ENCODE assay signal across 8 cellular contexts in genomic region chr1:9867408-9868243, GRCh38. TPM values are rescaled to one million over a fixed set of nuclear protein-coding genes. Genes with fewer than 3 reads are reported as not detected.
DNase-seq lines count a peak whose midpoint lies in the region; ATAC-seq and TF ChIP-seq lines count a peak whose summit lies in the region.

No MANE protein-coding gene starts in this region.

- CTCF ChIA-PET in activated CD8-positive, alpha-beta T cell treated with anti-CD3 and anti-CD28 coated beads for 36 hours (lab: Charles Lee) = interaction anchor here (0.9 to 13.0 kb wide), 26 partner anchors 8 to 278 kb away, joined by 3 to 273 read pairs (median 4); no protein-coding TSS in a partner anchor

- H3K4me3 Mint-ChIP-seq in activated CD8-positive, alpha-beta T cell treated with anti-CD3 and anti-CD28 coated beads for 36 hours = no peak overlapping the region
- H3K4me3 Mint-ChIP-seq in memory B cell = no peak overlapping the region

- no peaks in the 10 kb centered on the region for H3K27me3 Mint-ChIP-seq in activated CD8-positive, alpha-beta T cell treated with anti-CD3 and anti-CD28 coated beads for 36 hours
- no peaks in the 10 kb centered on the region for H3K27me3 Mint-ChIP-seq in memory B cell

- ATAC-seq in HG02852 (IDR thresholded peaks at IDR 0.05; ENCODE audit: unreplicated experiment) = peak; percentile 75
- ATAC-seq in activated CD8-positive, alpha-beta T cell treated with anti-CD3 and anti-CD28 coated beads for 36 hours = peak; percentile 99
- peak; percentile 96 for ATAC-seq in memory B cell (ENCODE audit: low read depth)
- no peak for ATAC-seq in HG03439 (IDR thresholded peaks at IDR 0.05; ENCODE audit: unreplicated experiment)

- no peak overlapping the region for H3K27ac Mint-ChIP-seq in activated CD8-positive, alpha-beta T cell treated with anti-CD3 and anti-CD28 coated beads for 36 hours
- no peak overlapping the region for H3K27ac Mint-ChIP-seq in memory B cell

- peak; percentile 89 for DNase-seq in ELF-1 (ENCODE audit: low read depth, low spot score)
- DNase-seq in NCI-H748 (lab: John Stamatoyannopoulos, UW; ENCODE audit: unreplicated experiment) = peak; percentile 58
- peak; percentile 94 for DNase-seq in activated CD8-positive, alpha-beta T cell treated with anti-CD3 and anti-CD28 coated beads for 36 hours
- peak; percentile 89 for DNase-seq in effector CD4-positive, alpha-beta T cell
- DNase-seq in memory B cell (ENCODE audit: low spot score in 2 of 2) = peak; percentile 86 to 97
- DNase-seq in stimulated activated CD8-positive, alpha-beta memory T cell treated with anti-CD3 and anti-CD28 coated beads, Interleukin-2, amount 100 ng/mL, for 1 hour (ENCODE audit: low read depth in 2 of 2) = peak; percentile 73 to 78

- intact Hi-C loops in activated CD8-positive, alpha-beta T cell treated with anti-CD3 and anti-CD28 coated beads for 36 hours (cut with micrococcal nuclease) = loop anchor here (1.0 to 5.0 kb wide), 2 partner anchors 83 to 240 kb away; no protein-coding TSS in a partner anchor

- H3K36me3 Mint-ChIP-seq in activated CD8-positive, alpha-beta T cell treated with anti-CD3 and anti-CD28 coated beads for 36 hours (ENCODE audit: low read depth) = no peaks in the 10 kb centered on the region
- peaks cover 2% of the 10 kb centered on the region for H3K36me3 Mint-ChIP-seq in memory B cell

- no peaks in the 10 kb centered on the region for H3K4me1 Mint-ChIP-seq in activated CD8-positive, alpha-beta T cell treated with anti-CD3 and anti-CD28 coated beads for 36 hours (ENCODE audit: low read depth)
- peaks cover 7% of the 10 kb centered on the region for H3K4me1 Mint-ChIP-seq in memory B cell

- H3K9me3 Mint-ChIP-seq in activated CD8-positive, alpha-beta T cell treated with anti-CD3 and anti-CD28 coated beads for 36 hours = no peaks in the 10 kb centered on the region
- no peaks in the 10 kb centered on the region for H3K9me3 Mint-ChIP-seq in memory B cell

- TF ChIP-seq CTCF in activated CD8-positive, alpha-beta T cell treated with anti-CD3 and anti-CD28 coated beads for 36 hours (IDR thresholded peaks at IDR 0.05) = peak; percentile 94

- POLR2A ChIA-PET in activated CD8-positive, alpha-beta T cell treated with anti-CD3 and anti-CD28 coated beads for 36 hours (lab: Charles Lee) = interaction anchor here (1.0 to 1.1 kb wide), 3 partner anchors 47 to 82 kb away, joined by 3 to 5 read pairs (median 3); no protein-coding TSS in a partner anchor

RNA-seq across cellular contexts. Expression of gene CTNNBIP1, which starts 42.4 kb away (rescaled TPM):
- total RNA-seq in activated CD8-positive, alpha-beta T cell treated with anti-CD3 and anti-CD28 coated beads for 36 hours = 1 to 10 TPM; 9.0 to 9.6 TPM

RNA-seq across cellular contexts. Expression of gene CLSTN1, which starts 43.9 kb away (rescaled TPM):
- 10 to 100 TPM; 29.3 to 29.9 TPM for total RNA-seq in activated CD8-positive, alpha-beta T cell treated with anti-CD3 and anti-CD28 coated beads for 36 hours
